ENCODE assay signal across 1 cellular context in genomic region chr19:3983936-3984583, GRCh38.
TF ChIP-seq lines count a peak whose summit lies in the region.

No MANE protein-coding gene starts in this region.

TF ChIP-seq in IMR-90, 13 proteins besides CTCF, POLR2A, EP300 and RAD21:
- TF ChIP-seq CEBPB (IDR thresholded peaks at IDR 0.05; ENCODE audit: low read depth, low read length) (peak; percentile 88), MAZ (IDR thresholded peaks at IDR 0.05; ENCODE audit: borderline replicate concordance, low read depth, low read length) (no peak), MXI1 (IDR thresholded peaks at IDR 0.05; ENCODE audit: borderline replicate concordance, low read depth, low read length) (peak; percentile 99), USF2 (IDR thresholded peaks at IDR 0.05; ENCODE audit: low read depth, low read length) (0 out of 2 replicates have a peak, but pooled peaks have one; percentile 26)
